ENCODE assay signal across 19 cellular contexts in genomic region chr1:227849251-227849650, GRCh38. TPM values are rescaled to one million over a fixed set of nuclear protein-coding genes. Genes with fewer than 3 reads are reported as not detected.
A peak's percentile ranks its signal among the peaks of the same experiment; 100 is the strongest.
DNase-seq lines count a peak whose midpoint lies in the region; ATAC-seq, FAIRE-seq and TF ChIP-seq lines count a peak whose summit lies in the region.
"Had no signal": no experiment of that assay in that cellular context is flagged by ENCODE, and none has a peak within 500 bp of the region (broad histone marks: within the 10 kb centered on the region; RNA-seq: fewer than 3 reads in every experiment).

No MANE protein-coding gene starts in this region.

- H3K9me3 ChIP-seq in K562 (replicated peaks; ENCODE audit: control insufficient read depth, insufficient read depth, low read depth, low read length) (no peaks in the 10 kb centered on the region), OCI-LY7 (ENCODE audit: low read length) (no peaks in the 10 kb centered on the region)

- CTCF ChIA-PET in K562 (lab: Yijun Ruan, JAX; ENCODE audit: low intra/inter-chr PET ratio) (no interaction called here), OCI-LY7 (lab: Charles Lee; ENCODE audit: unreplicated experiment) (no interaction called here)

- H4K20me1 ChIP-seq in K562 (replicated peaks; ENCODE audit: control insufficient read depth, insufficient read depth, low read length) (no peaks in the 10 kb centered on the region), OCI-LY7 (ENCODE audit: insufficient read depth, low read length) (no peaks in the 10 kb centered on the region)
- H4K20me1 ChIP-seq: BLaER1 treated with 17β-estradiol and CSF1 and Interleukin-3, amounts not matched to agents 10 nM and 100 nM had no signal

- no peaks in the 10 kb centered on the region for H3K9me2 ChIP-seq in OCI-LY7 (ENCODE audit: insufficient read depth, low read length)

- DNase-seq in NCI-H748 (lab: John Stamatoyannopoulos, UW; ENCODE audit: unreplicated experiment): peak; percentile 22
- no peak for DNase-seq in NCI-H748 treated with DMSO at 0.1 percent for 48 hours (lab: John Stamatoyannopoulos, UW)
- no peak for DNase-seq in K562 (ENCODE audit: extremely low read depth in 1 of 4, low spot score in 3 of 4)
- DNase-seq in medulla oblongata (ENCODE audit: extremely low spot score): peak; percentile 8
- DNase-seq in superior temporal gyrus (ENCODE audit: extremely low spot score): peak; percentile 12
- no peak for DNase-seq in NCI-H2107 treated with DMSO at 0.1 percent for 48 hours (lab: John Stamatoyannopoulos, UW; ENCODE audit: unreplicated experiment)
- no peak for DNase-seq in OCI-LY7 (ENCODE audit: low spot score)
- DNase-seq in HUDEP-2 (lab: John Stamatoyannopoulos, UW; ENCODE audit: unreplicated experiment in 76 of 76): no peak
- DNase-seq: ACHN; Caco-2; CD8-positive, alpha-beta T cell; DND-41; GDM1; GOT3; H9 had no signal

- H3K4me1 ChIP-seq in K562 (replicated peaks in 1 of 2; ENCODE audit: control insufficient read depth in 2 of 2, insufficient read depth in 2 of 2, low read length in 2 of 2) (peaks cover 13 to 36% of the 10 kb centered on the region in 2 experiments), OCI-LY7 (ENCODE audit: insufficient read depth, low read length, poor library complexity, severe bottlenecking) (no peaks in the 10 kb centered on the region)
- H3K4me1 ChIP-seq: BLaER1 treated with 17β-estradiol and CSF1 and Interleukin-3, amounts not matched to agents 10 nM and 100 nM had no signal

- no peaks in the 10 kb centered on the region for H3K36me3 ChIP-seq in K562 (ENCODE audit: control insufficient read depth, insufficient read depth, low read length)
- no peaks in the 10 kb centered on the region for H3K36me3 ChIP-seq in OCI-LY7 (ENCODE audit: insufficient read depth, low read length)
- H3K36me3 ChIP-seq: BLaER1 treated with 17β-estradiol and CSF1 and Interleukin-3, amounts not matched to agents 10 nM and 100 nM had no signal

- no peak for TF ChIP-seq EP300 in K562 (IDR thresholded peaks at IDR 0.05; ENCODE audit: low read length)

- TF ChIP-seq CTCF in K562 (IDR thresholded peaks at IDR 0.05 in 2 of 3, conservative IDR thresholded peaks at IDR 0.05 in 1 of 3; ENCODE audit: insufficient read depth in 2 of 3, low read depth in 1 of 3, low read length in 3 of 3) (peak in 1 of 3 experiments; percentile 42; a peak in 2 of 6 replicates), OCI-LY7 (conservative IDR thresholded peaks at IDR 0.05; ENCODE audit: low read length) (no peak)

- TF ChIP-seq RAD21 in K562 (CRISPR knock-in tag; conservative IDR thresholded peaks at IDR 0.05 in 1 of 2, IDR thresholded peaks at IDR 0.05 in 1 of 2): peak; percentile 18 to 32; a peak in 3 of 4 replicates

- no peaks in the 10 kb centered on the region for H3K27me3 ChIP-seq in K562 (ENCODE audit: control insufficient read depth in 2 of 2, insufficient read depth in 2 of 2, low read length in 2 of 2)
- H3K27me3 ChIP-seq: BLaER1 treated with 17β-estradiol and CSF1 and Interleukin-3, amounts not matched to agents 10 nM and 100 nM had no signal

- in situ Hi-C loops in K562 (cut with MboI): no loop called here

- no peak for TF ChIP-seq POLR2A in K562 (conservative IDR thresholded peaks at IDR 0.05)

- BruUV-seq in K562 (replicated peaks; lab: Mats Ljungman, UMichigan) (no TSS peak), OCI-LY7 (replicated peaks; lab: Mats Ljungman, UMichigan) (no TSS peak)

- H3K9me1 ChIP-seq in K562 (ENCODE audit: control insufficient read depth, insufficient read depth, low read length): no peaks in the 10 kb centered on the region

- WGBS in K562 (ENCODE audit: insufficient coverage, low coverage, missing lambda C conversion rate): 6% methylated on average over 3 of the region's 3 CpGs

- peaks cover 5% of the 10 kb centered on the region; the same call in 1 of the 3 replicates for H3K79me2 ChIP-seq in K562 (ENCODE audit: control insufficient read depth, insufficient read depth, low read length)
- H3K79me2 ChIP-seq in OCI-LY7 (ENCODE audit: insufficient read depth, low read depth, low read length): no peaks in the 10 kb centered on the region

- peak overlapping the region; percentile 73; the same call in 1 of the 2 replicates for H2AFZ ChIP-seq in K562 (ENCODE audit: low read depth, low read length)
- no peak overlapping the region for H2AFZ ChIP-seq in OCI-LY7 (ENCODE audit: low read length)

- ATAC-seq in K562: no peak
- ATAC-seq: CD8-positive, alpha-beta T cell had no signal

- intact Hi-C loops in K562 (cut with micrococcal nuclease) (loop anchor here (1.0 kb wide), 1 partner anchor 97 kb away; no protein-coding TSS in a partner anchor), OCI-LY7 (cut with micrococcal nuclease; ENCODE audit: unreplicated experiment) (no loop called here)

- H3K27ac ChIP-seq in K562 (ENCODE audit: extremely low read depth, low read depth, low read length): peak overlapping the region; percentile 69
- no peak overlapping the region for H3K27ac ChIP-seq in OCI-LY7 (ENCODE audit: low read depth, low read length, poor library complexity, severe bottlenecking)
- H3K27ac ChIP-seq: BLaER1 treated with 17β-estradiol and CSF1 and Interleukin-3, amounts not matched to agents 10 nM and 100 nM; HL-60 had no signal

- H3K4me2 ChIP-seq in K562 (ENCODE audit: insufficient read depth, low read length): peak overlapping the region; percentile 48; the same call in 1 of the 2 replicates
- no peak overlapping the region for H3K4me2 ChIP-seq in OCI-LY7 (ENCODE audit: low read length)
- H3K4me2 ChIP-seq: BLaER1 treated with 17β-estradiol and CSF1 and Interleukin-3, amounts not matched to agents 10 nM and 100 nM had no signal

- peak overlapping the region; percentile 8 to 40; a peak in 2 of 4 replicates for H3K9ac ChIP-seq in K562 (ENCODE audit: insufficient read depth in 1 of 2, low read depth in 2 of 2, low read length in 2 of 2)
- H3K9ac ChIP-seq: BLaER1 treated with 17β-estradiol and CSF1 and Interleukin-3, amounts not matched to agents 10 nM and 100 nM had no signal

- no peak for FAIRE-seq in K562 (lab: Jason Lieb, UNC)
- FAIRE-seq: GM12892 had no signal

- no peak overlapping the region for H3K4me3 ChIP-seq in K562
- H3K4me3 ChIP-seq in OCI-LY7 (ENCODE audit: low read depth, low read length, poor library complexity, severe bottlenecking): no peak overlapping the region
- H3K4me3 ChIP-seq: BLaER1 treated with 17β-estradiol and CSF1 and Interleukin-3, amounts not matched to agents 10 nM and 100 nM had no signal

- POLR2A ChIA-PET in K562 (lab: Yijun Ruan, JAX) (interaction anchor here (0.6 to 1.4 kb wide), 3 partner anchors 9 to 59 kb away, joined by 3 to 8 read pairs (median 5); no protein-coding TSS in a partner anchor), OCI-LY7 (lab: Charles Lee) (no interaction called here)

TF ChIP-seq in K562, 482 proteins besides CTCF, POLR2A, EP300 and RAD21 (continues in another document):
- no peak for TF ChIP-seq SNAPC5 (CRISPR knock-in tag; IDR thresholded peaks at IDR 0.05)
- no peak for TF ChIP-seq IFI16 (CRISPR knock-in tag; IDR thresholded peaks at IDR 0.05)
- TF ChIP-seq TFAP4 (CRISPR knock-in tag; IDR thresholded peaks at IDR 0.05; ENCODE audit: borderline replicate concordance): no peak
- no peak for TF ChIP-seq ETV1 (tag; conservative IDR thresholded peaks at IDR 0.05; ENCODE audit: low read depth)
- TF ChIP-seq PKNOX1 (IDR thresholded peaks at IDR 0.05): peak; percentile 44

RNA-seq across cellular contexts. Expression of gene PRSS38, which starts 33.8 kb away (rescaled TPM):
- total RNA-seq in K562 (2011; cell fraction: chromatin; rRNA removed; ENCODE audit: low replicate concordance): 0.23 TPM in 1 of 2 replicates, not detected in the other
- 0.33 TPM in 1 of 2 replicates, not detected in the other for total RNA-seq in K562 (2011; cell fraction: nucleolus; rRNA removed)
- total RNA-seq in K562 (2011; cell fraction: nucleoplasm; rRNA removed): 0.44 TPM in 1 of 2 replicates, not detected in the other
- total RNA-seq in K562 (2014; rRNA removed): not detected in 2 replicates
- total RNA-seq in K562 (2014; rRNA removed; fragmentation: Illumina TruSeq; extraction: Trizol): not detected in 2 replicates
- 0.14 TPM in 1 of 2 replicates, not detected in the other for total RNA-seq in K562 (2015; rRNA removed; fragmentation: Illumina TruSeq; extraction: Trizol)
- total RNA-seq in K562 (2021): not detected in 2 replicates
- 0.15 TPM in 1 of 2 replicates, not detected in the other for polyA plus RNA-seq in K562 (2011; rRNA removed)
- 0.10 and 0.25 TPM in 2 replicates for polyA plus RNA-seq in K562 (2011; cell fraction: cytosol; rRNA removed)
- polyA plus RNA-seq in K562 (2011; cell fraction: nucleus; rRNA removed): 0.13 and 0.17 TPM in 2 replicates
- 0.05 and 0.72 TPM in 2 replicates for polyA plus RNA-seq in K562 (2012)
- 0.09 TPM in 1 of 2 replicates, not detected in the other for polyA plus RNA-seq in K562 (2014; fragmentation: Illumina TruSeq; extraction: Trizol)
- polyA plus RNA-seq in K562 (2014; fragmentation: Nextera tagmentation; extraction: Ambion mirVana): not detected
- polyA plus RNA-seq in K562 (2014; rRNA removed): not detected in 2 replicates
- 0.21 TPM in 1 of 2 replicates, not detected in the other for polyA minus RNA-seq in K562 (2011; rRNA and poly(A)+ RNA removed)
- not detected in 2 replicates for polyA minus RNA-seq in K562 (2011; cell fraction: cytosol; rRNA and poly(A)+ RNA removed)
- not detected in 2 replicates for polyA minus RNA-seq in K562 (2011; cell fraction: nucleus; rRNA and poly(A)+ RNA removed)
- total RNA-seq in OCI-LY7 (2014; rRNA removed; shearing (Covaris generic)): not detected in 2 replicates
- not detected in 2 replicates for total RNA-seq in OCI-LY7 (2022)
- total RNA-seq: A172; Caco-2; CD8-positive, alpha-beta T cell; H9 had no signal

Comparison
In these comparisons a context has a peak if more than half of its experiments do, and no peak if none do; other contexts are left out.
1. DNase-seq: peak in NCI-H748 (single experiment), medulla oblongata (single experiment) and superior temporal gyrus (single experiment); none in NCI-H748 treated with DMSO at 0.1 percent for 48 hours (single experiment), K562 (0 of 4), NCI-H2107 treated with DMSO at 0.1 percent for 48 hours (single experiment), OCI-LY7 (single experiment) and HUDEP-2 (0 of 76).